ENCODE assay signal across 23 cellular contexts in the genomic region with DNA sequence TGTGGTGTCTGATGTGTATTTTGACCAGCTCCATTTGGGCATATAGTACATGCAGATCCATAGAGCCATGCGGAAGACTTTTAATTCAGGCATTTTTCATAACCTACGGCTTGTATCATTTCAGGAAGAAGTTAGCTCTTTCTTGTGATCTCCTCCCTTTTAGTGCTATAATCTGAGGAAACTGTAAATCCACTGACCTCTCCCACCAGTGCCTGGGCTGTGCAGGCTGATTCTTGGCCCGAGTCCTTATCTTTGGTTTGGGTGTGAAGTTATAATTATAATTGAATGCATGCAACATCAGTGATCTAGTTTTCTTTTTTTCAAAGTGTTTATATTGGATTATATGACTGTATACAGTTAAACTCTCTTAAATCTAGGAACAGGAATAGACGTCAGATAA.
A peak's percentile ranks its signal among the peaks of the same experiment; 100 is the strongest.
DNase-seq lines count a peak whose midpoint lies in the region; ATAC-seq, FAIRE-seq and TF ChIP-seq lines count a peak whose summit lies in the region.
"Had no signal": no experiment of that assay in that cellular context is flagged by ENCODE, and none has a peak within 500 bp of the region (broad histone marks: within the 10 kb centered on the region; RNA-seq: fewer than 3 reads in every experiment).

No MANE protein-coding gene starts in this region.

- H3K4me2 ChIP-seq in GM23338 (no peak overlapping the region), fibroblast of lung (ENCODE audit: extremely low read depth, insufficient read depth, low read length) (peak overlapping the region; percentile 25)
- H3K4me2 ChIP-seq: BLaER1 had no signal

- H4K20me1 ChIP-seq in GM23338 (replicated peaks; ENCODE audit: insufficient read depth): no peaks in the 10 kb centered on the region
- no peaks in the 10 kb centered on the region for H4K20me1 ChIP-seq in fibroblast of lung (ENCODE audit: control insufficient read depth, extremely low read depth, insufficient read depth, low read length)
- H4K20me1 ChIP-seq: BLaER1 had no signal

- H3K9ac ChIP-seq in fibroblast of lung (ENCODE audit: insufficient read depth, low read length): no peak overlapping the region
- H3K9ac ChIP-seq: BLaER1, GM23248 had no signal

- H3K27me3 Mint-ChIP-seq in GM23338 (ENCODE audit: insufficient read depth, low read depth, poor library complexity): no peaks in the 10 kb centered on the region
- H3K27me3 Mint-ChIP-seq: B cell; CD4-positive, CD25-positive, alpha-beta regulatory T cell had no signal

- no peak for ATAC-seq in GM23338
- peak; percentile 80 for ATAC-seq in mucosa of descending colon
- ATAC-seq in HG02623 (IDR thresholded peaks at IDR 0.05; ENCODE audit: unreplicated experiment): no peak
- ATAC-seq: CD8-positive, alpha-beta T cell; HCT116 had no signal

- TF ChIP-seq CTCF in GM23338 (conservative IDR thresholded peaks at IDR 0.05; ENCODE audit: low read depth in 2 of 2) (no peak), fibroblast of lung (conservative IDR thresholded peaks at IDR 0.05 in 1 of 2, IDR thresholded peaks at IDR 0.05 in 1 of 2; ENCODE audit: low read depth in 1 of 2, low read length in 2 of 2) (no peak), mucosa of descending colon (IDR thresholded peaks at IDR 0.05) (no peak), testis (IDR thresholded peaks at IDR 0.05) (no peak)

- H3F3A ChIP-seq in GM23338 (replicated peaks; ENCODE audit: low read depth): no peaks in the 10 kb centered on the region

- H3K4me1 ChIP-seq in GM23338 (ENCODE audit: insufficient read depth): peaks cover 6% of the 10 kb centered on the region; the same call in 1 of the 2 replicates
- peaks cover 4% of the 10 kb centered on the region for H3K4me1 ChIP-seq in fibroblast of lung (ENCODE audit: control insufficient read depth, extremely low read depth, insufficient read depth, low read length)
- H3K4me1 ChIP-seq in mucosa of descending colon (ENCODE audit: low read depth): no peaks in the 10 kb centered on the region
- H3K4me1 ChIP-seq in testis: peaks cover 8% of the 10 kb centered on the region
- H3K4me1 ChIP-seq: BLaER1, Caco-2 had no signal

- no peak for FAIRE-seq in HTR-8/SVneo (lab: Jason Lieb, UNC)
- FAIRE-seq: A204.1, G401.6, GM12892, GM19239 had no signal

- no peak overlapping the region for H3K27ac ChIP-seq in GM23338 (ENCODE audit: low read depth)
- H3K27ac ChIP-seq in fibroblast of lung (ENCODE audit: insufficient read depth, low read length): no peak overlapping the region
- H3K27ac ChIP-seq in testis: no peak overlapping the region
- H3K27ac ChIP-seq: 22Rv1, BLaER1, C4-2B, GM23248 had no signal

- DNase-seq in GM23338 (ENCODE audit: low spot score) (no peak), fibroblast of lung (ENCODE audit: low read depth in 2 of 2) (no peak), mucosa of descending colon (peak in 2 of 3 donors; percentile 33 to 49), testis (no peak), HTR-8/SVneo (ENCODE audit: insufficient read length, low spot score) (no peak)
- DNase-seq: Caco-2; CD4-positive, CD25-positive, alpha-beta regulatory T cell; CD8-positive, alpha-beta T cell; DMS153; DND-41; GM23248; H9; HFFc6 had no signal

- H3K36me3 ChIP-seq in GM23338 (ENCODE audit: insufficient read depth) (no peaks in the 10 kb centered on the region), fibroblast of lung (ENCODE audit: control insufficient read depth, insufficient read depth, low read length) (no peaks in the 10 kb centered on the region), mucosa of descending colon (ENCODE audit: low read depth) (no peaks in the 10 kb centered on the region), testis (ENCODE audit: low read depth, missing control alignments) (no peaks in the 10 kb centered on the region)
- H3K36me3 ChIP-seq: BLaER1 had no signal

- TF ChIP-seq POLR2A in testis (IDR thresholded peaks at IDR 0.05): no peak

- H3K4me1 Mint-ChIP-seq in GM23338: peaks cover 21% of the 10 kb centered on the region
- H3K4me1 Mint-ChIP-seq: B cell; CD4-positive, CD25-positive, alpha-beta regulatory T cell had no signal

- no peaks in the 10 kb centered on the region for H3K36me3 Mint-ChIP-seq in GM23338 (ENCODE audit: low read depth)

- H3K79me2 ChIP-seq in GM23338 (replicated peaks; ENCODE audit: insufficient read depth) (no peaks in the 10 kb centered on the region), fibroblast of lung (ENCODE audit: control insufficient read depth, insufficient read depth, low read length) (no peaks in the 10 kb centered on the region)

- no peaks in the 10 kb centered on the region for H3K9me3 Mint-ChIP-seq in GM23338
- H3K9me3 Mint-ChIP-seq: CD4-positive, CD25-positive, alpha-beta regulatory T cell; CD8-positive, alpha-beta T cell; H9 had no signal

- 77 to 78% methylated on average over 4 of the region's 4 CpGs for WGBS in testis, 2 donors

- no peaks in the 10 kb centered on the region for H3K9me2 ChIP-seq in GM23338 (ENCODE audit: insufficient read depth)

- intact Hi-C loops in mucosa of descending colon (cut with DNase I, micrococcal nuclease) (no loop called here), testis (cut with DNase I; ENCODE audit: low total_unique reads) (no loop called here)

- H3K4me3 Mint-ChIP-seq in GM23338: no peak overlapping the region
- H3K4me3 Mint-ChIP-seq: B cell; CD4-positive, CD25-positive, alpha-beta regulatory T cell; CD8-positive, alpha-beta T cell; H9; HFFc6 had no signal

- H3K27ac Mint-ChIP-seq in GM23338: 0 out of 2 replicates have a peak overlapping the region, but pooled peaks have one; percentile 16
- H3K27ac Mint-ChIP-seq: B cell; CD4-positive, CD25-positive, alpha-beta regulatory T cell; CD8-positive, alpha-beta T cell; HFFc6 had no signal

- H3K4me3 ChIP-seq in GM23338 (no peak overlapping the region), fibroblast of lung (replicated peaks in 1 of 4; ENCODE audit: control extremely low read depth in 1 of 4, insufficient read depth in 1 of 4, low read depth in 3 of 4, low read length in 4 of 4) (no peak overlapping the region), mucosa of descending colon (no peak overlapping the region), testis (no peak overlapping the region)
- H3K4me3 ChIP-seq: BLaER1, GM23248 had no signal

- no peak overlapping the region for H2AFZ ChIP-seq in GM23338
- no peak overlapping the region for H2AFZ ChIP-seq in fibroblast of lung (ENCODE audit: low read length)
- H2AFZ ChIP-seq: GM23248 had no signal

- H3K27me3 ChIP-seq in GM23338 (ENCODE audit: insufficient read depth) (no peaks in the 10 kb centered on the region), fibroblast of lung (ENCODE audit: control insufficient read depth, insufficient read depth, low read length) (no peaks in the 10 kb centered on the region), testis (no peaks in the 10 kb centered on the region)
- H3K27me3 ChIP-seq: BLaER1 had no signal

- no peaks in the 10 kb centered on the region for H3K9me3 ChIP-seq in fibroblast of lung (ENCODE audit: control insufficient read depth, insufficient read depth, low read depth, low read length)
- H3K9me3 ChIP-seq in mucosa of descending colon: no peaks in the 10 kb centered on the region
- no peaks in the 10 kb centered on the region for H3K9me3 ChIP-seq in testis
- H3K9me3 ChIP-seq: BLaER1, Caco-2 had no signal

TF ChIP-seq in GM23338, 12 proteins besides CTCF, POLR2A, EP300 and RAD21 (continues in another document):
- TF ChIP-seq NANOG (IDR thresholded peaks at IDR 0.05; ENCODE audit: borderline replicate concordance) (no peak), JUNB (IDR thresholded peaks at IDR 0.05; ENCODE audit: unreplicated experiment) (no peak), ZNF114 (CRISPR knock-in tag; IDR thresholded peaks at IDR 0.05) (no peak), STAT1 (IDR thresholded peaks at IDR 0.05; ENCODE audit: unreplicated experiment) (no peak)
- TF ChIP-seq, protein P1, sequence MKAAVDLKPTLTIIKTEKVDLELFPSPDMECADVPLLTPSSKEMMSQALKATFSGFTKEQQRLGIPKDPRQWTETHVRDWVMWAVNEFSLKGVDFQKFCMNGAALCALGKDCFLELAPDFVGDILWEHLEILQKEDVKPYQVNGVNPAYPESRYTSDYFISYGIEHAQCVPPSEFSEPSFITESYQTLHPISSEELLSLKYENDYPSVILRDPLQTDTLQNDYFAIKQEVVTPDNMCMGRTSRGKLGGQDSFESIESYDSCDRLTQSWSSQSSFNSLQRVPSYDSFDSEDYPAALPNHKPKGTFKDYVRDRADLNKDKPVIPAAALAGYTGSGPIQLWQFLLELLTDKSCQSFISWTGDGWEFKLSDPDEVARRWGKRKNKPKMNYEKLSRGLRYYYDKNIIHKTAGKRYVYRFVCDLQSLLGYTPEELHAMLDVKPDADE (IDR thresholded peaks at IDR 0.05): no peak
- TF ChIP-seq, protein P2, sequence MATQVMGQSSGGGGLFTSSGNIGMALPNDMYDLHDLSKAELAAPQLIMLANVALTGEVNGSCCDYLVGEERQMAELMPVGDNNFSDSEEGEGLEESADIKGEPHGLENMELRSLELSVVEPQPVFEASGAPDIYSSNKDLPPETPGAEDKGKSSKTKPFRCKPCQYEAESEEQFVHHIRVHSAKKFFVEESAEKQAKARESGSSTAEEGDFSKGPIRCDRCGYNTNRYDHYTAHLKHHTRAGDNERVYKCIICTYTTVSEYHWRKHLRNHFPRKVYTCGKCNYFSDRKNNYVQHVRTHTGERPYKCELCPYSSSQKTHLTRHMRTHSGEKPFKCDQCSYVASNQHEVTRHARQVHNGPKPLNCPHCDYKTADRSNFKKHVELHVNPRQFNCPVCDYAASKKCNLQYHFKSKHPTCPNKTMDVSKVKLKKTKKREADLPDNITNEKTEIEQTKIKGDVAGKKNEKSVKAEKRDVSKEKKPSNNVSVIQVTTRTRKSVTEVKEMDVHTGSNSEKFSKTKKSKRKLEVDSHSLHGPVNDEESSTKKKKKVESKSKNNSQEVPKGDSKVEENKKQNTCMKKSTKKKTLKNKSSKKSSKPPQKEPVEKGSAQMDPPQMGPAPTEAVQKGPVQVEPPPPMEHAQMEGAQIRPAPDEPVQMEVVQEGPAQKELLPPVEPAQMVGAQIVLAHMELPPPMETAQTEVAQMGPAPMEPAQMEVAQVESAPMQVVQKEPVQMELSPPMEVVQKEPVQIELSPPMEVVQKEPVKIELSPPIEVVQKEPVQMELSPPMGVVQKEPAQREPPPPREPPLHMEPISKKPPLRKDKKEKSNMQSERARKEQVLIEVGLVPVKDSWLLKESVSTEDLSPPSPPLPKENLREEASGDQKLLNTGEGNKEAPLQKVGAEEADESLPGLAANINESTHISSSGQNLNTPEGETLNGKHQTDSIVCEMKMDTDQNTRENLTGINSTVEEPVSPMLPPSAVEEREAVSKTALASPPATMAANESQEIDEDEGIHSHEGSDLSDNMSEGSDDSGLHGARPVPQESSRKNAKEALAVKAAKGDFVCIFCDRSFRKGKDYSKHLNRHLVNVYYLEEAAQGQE (IDR thresholded peaks at IDR 0.05; ENCODE audit: unreplicated experiment): no peak

Comparison
In these comparisons a context has a peak if more than half of its experiments do, and no peak if none do; other contexts are left out.
1. DNase-seq: peak in mucosa of descending colon (2 of 3); none in GM23338 (single experiment), fibroblast of lung (0 of 2), testis (single experiment) and HTR-8/SVneo (single experiment).